8 cellular contexts compared by ENCODE assay signal in the genomic region with DNA sequence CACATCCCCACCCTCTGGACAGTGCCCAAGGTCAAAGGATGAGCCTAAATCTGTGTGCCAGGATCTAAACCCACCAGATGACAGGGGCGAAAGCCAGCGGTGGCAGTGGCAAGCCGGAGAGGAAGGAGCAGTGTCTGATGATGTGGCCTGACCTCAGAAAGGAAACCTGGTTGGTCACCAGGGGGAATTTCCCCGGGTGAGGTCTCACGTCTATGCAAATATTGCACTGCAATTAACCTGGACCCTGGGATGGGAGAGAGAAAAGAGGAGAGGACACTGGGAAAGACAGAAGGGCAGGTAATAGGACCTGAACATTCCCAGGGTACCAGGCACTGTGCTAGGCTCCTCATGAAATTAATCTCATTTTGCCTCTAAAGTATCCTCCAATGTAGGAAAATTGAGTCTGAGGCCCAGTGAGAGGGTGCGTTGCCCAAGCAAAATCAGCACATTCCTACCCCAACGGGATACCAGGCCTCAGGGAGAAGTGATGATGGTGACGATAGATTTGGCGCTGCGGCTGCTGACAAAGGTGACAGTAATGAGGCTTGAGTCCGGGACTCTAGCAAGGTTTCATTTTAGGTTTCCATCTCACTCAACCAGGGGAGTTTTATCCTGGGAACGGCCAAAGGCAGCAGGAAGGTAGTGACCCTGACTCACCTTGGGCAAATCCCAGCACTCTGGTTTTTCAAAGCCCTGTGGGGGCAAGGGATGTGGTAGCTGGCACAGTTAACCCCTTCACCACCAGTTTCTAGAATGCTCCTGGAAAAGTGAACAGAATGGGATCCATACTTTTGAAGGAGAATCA. TPM values are rescaled to one million over a fixed set of nuclear protein-coding genes. Genes with fewer than 3 reads are reported as not detected.
DNase-seq lines count a peak whose midpoint lies in the region; ATAC-seq and TF ChIP-seq lines count a peak whose summit lies in the region.

No MANE protein-coding gene starts in this region.

- POLR2A ChIA-PET in Panc1 (lab: Charles Lee) = no interaction called here

- H3K4me3 ChIP-seq in Panc1 (ENCODE audit: low read depth in 2 of 2, low read length in 2 of 2) = no peak overlapping the region
- no peak overlapping the region for H3K4me3 ChIP-seq in adrenal gland
- peak overlapping the region; percentile 37 to 45 for H3K4me3 ChIP-seq in mucosa of rectum (ENCODE audit: low read length in 2 of 2)
- no peak overlapping the region for H3K4me3 ChIP-seq in uterus
- no peak overlapping the region for H3K4me3 ChIP-seq in testis

- H3K9me3 ChIP-seq in Panc1 (ENCODE audit: control insufficient read depth, insufficient read depth, low read depth, low read length) = no peaks in the 10 kb centered on the region
- no peaks in the 10 kb centered on the region for H3K9me3 ChIP-seq in adrenal gland (replicated peaks in 1 of 3)
- no peaks in the 10 kb centered on the region for H3K9me3 ChIP-seq in mucosa of rectum (ENCODE audit: control insufficient read depth in 2 of 2, low read length in 2 of 2)
- H3K9me3 ChIP-seq in uterus = no peaks in the 10 kb centered on the region
- no peaks in the 10 kb centered on the region for H3K9me3 ChIP-seq in testis

- TF ChIP-seq CTCF in Panc1 (IDR thresholded peaks at IDR 0.05) (no peak), adrenal gland (IDR thresholded peaks at IDR 0.05) (no peak), uterus (IDR thresholded peaks at IDR 0.05) (no peak), testis (IDR thresholded peaks at IDR 0.05) (no peak)

- WGBS in adrenal gland, 4 donors = 49 to 61% (median 56%) methylated on average over 12 of the region's 12 CpGs
- WGBS in testis, 2 donors = 67 to 72% methylated on average over 12 of the region's 12 CpGs

- peaks cover 9% of the 10 kb centered on the region; the same call in 1 of the 2 replicates for H3K4me1 ChIP-seq in Panc1 (ENCODE audit: control insufficient read depth, insufficient read depth, low read length)
- H3K4me1 ChIP-seq in adrenal gland (replicated peaks in 1 of 2) = peaks cover 29 to 38% of the 10 kb centered on the region in 2 donors
- H3K4me1 ChIP-seq in mucosa of rectum (ENCODE audit: control insufficient read depth in 2 of 2, insufficient read depth in 2 of 2, low read length in 2 of 2) = peaks cover 56 to 58% of the 10 kb centered on the region in 2 donors
- peaks cover 0 to 18% of the 10 kb centered on the region in 2 donors for H3K4me1 ChIP-seq in uterus
- H3K4me1 ChIP-seq in testis = peaks cover 28% of the 10 kb centered on the region

- H3K27ac ChIP-seq in Panc1 (ENCODE audit: low read length) = no peak overlapping the region
- H3K27ac ChIP-seq in adrenal gland = peak overlapping the region in 4 of 5 donors; percentile 58 to 90 (median 64)
- peak overlapping the region; percentile 93 to 94 for H3K27ac ChIP-seq in mucosa of rectum (ENCODE audit: low read depth in 2 of 2, low read length in 2 of 2)
- H3K27ac ChIP-seq in uterus = peak overlapping the region; percentile 39 to 44
- no peak overlapping the region for H3K27ac ChIP-seq in testis

- H3K36me3 ChIP-seq in Panc1 (ENCODE audit: control insufficient read depth, insufficient read depth, low read length) (no peaks in the 10 kb centered on the region), adrenal gland (replicated peaks in 1 of 2) (no peaks in the 10 kb centered on the region), mucosa of rectum (ENCODE audit: control insufficient read depth in 2 of 2, insufficient read depth in 2 of 2, low read length in 2 of 2) (peaks cover 0 to 3% of the 10 kb centered on the region in 2 donors), uterus (no peaks in the 10 kb centered on the region), testis (ENCODE audit: low read depth, missing control alignments) (no peaks in the 10 kb centered on the region)

- CTCF ChIA-PET in Panc1 (lab: Charles Lee) = no interaction called here

- H3K27me3 ChIP-seq in Panc1 (ENCODE audit: control insufficient read depth, insufficient read depth, low read length) (no peaks in the 10 kb centered on the region), adrenal gland (no peaks in the 10 kb centered on the region), mucosa of rectum (ENCODE audit: control insufficient read depth in 2 of 2, insufficient read depth in 2 of 2, low read length in 2 of 2) (no peaks in the 10 kb centered on the region), uterus (no peaks in the 10 kb centered on the region), testis (no peaks in the 10 kb centered on the region)

- ATAC-seq in GM18508 (IDR thresholded peaks at IDR 0.05; ENCODE audit: insufficient read depth, unreplicated experiment) = peak; percentile 59
- peak; percentile 71 for ATAC-seq in HG02623 (IDR thresholded peaks at IDR 0.05; ENCODE audit: unreplicated experiment)
- ATAC-seq in Panc1 = peak; percentile 66

- intact Hi-C loops in Panc1 (cut with micrococcal nuclease; ENCODE audit: unreplicated experiment) (no loop called here), adrenal gland (cut with DNase I) (no loop called here), uterus (cut with DNase I; ENCODE audit: low total_unique reads) (no loop called here), testis (cut with DNase I; ENCODE audit: low total_unique reads) (no loop called here)

- H3K9ac ChIP-seq in mucosa of rectum (ENCODE audit: low read depth in 1 of 2, low read length in 2 of 2) = peak overlapping the region; percentile 55 to 68

- no peak for DNase-seq in Panc1 (ENCODE audit: low read depth, low spot score)
- DNase-seq in adrenal gland = peak in 2 of 7 donors; percentile 38 to 46
- DNase-seq in uterus = no peak
- DNase-seq in ACHN = no peak
- no peak for DNase-seq in testis

- BruUV-seq in Panc1 (replicated peaks; lab: Mats Ljungman, UMichigan) = no TSS peak

- in situ Hi-C loops in Panc1 (cut with HindIII; ENCODE audit: low pct_unique_long_range_greater_than_20kb, low sequenced_read_pairs) (no loop called here), ACHN (cut with HindIII; ENCODE audit: low pct_ligation_motif_present, low pct_unique_long_range_greater_than_20kb, low sequenced_read_pairs) (no loop called here)

- TF ChIP-seq POLR2A in adrenal gland (IDR thresholded peaks at IDR 0.05) (no peak), uterus (IDR thresholded peaks at IDR 0.05) (no peak), testis (IDR thresholded peaks at IDR 0.05) (no peak)

RNA-seq across cellular contexts. Expression of a gene that starts 13.4 kb away (rescaled TPM):
- total RNA-seq in Panc1 (2021; ENCODE audit: unreplicated experiment) = 81.9 TPM
- 122 TPM for polyA plus RNA-seq in Panc1 (2012; ENCODE audit: insufficient read length)
- 100 to 1,000 TPM in 6 of 8 donors, 10 to 100 TPM in 2; 36.6 to 129 (median 103) TPM for total RNA-seq in adrenal gland
- 10 to 100 TPM; 42.2 to 85.1 (median 68.1) TPM for polyA plus RNA-seq in adrenal gland
- total RNA-seq in uterus = 10 to 100 TPM; 35.6 to 70.8 (median 50.7) TPM
- total RNA-seq in testis = 10 to 100 TPM; 48.4 to 58.3 TPM
- 43.5 TPM for polyA plus RNA-seq in testis (ENCODE audit: insufficient read depth, low read depth, low replicate concordance)

Comparison
In these comparisons a context has a peak if more than half of its experiments do, and no peak if none do; other contexts are left out.
1. H3K27ac ChIP-seq: peak in adrenal gland (4 of 5), mucosa of rectum (2 of 2) and uterus (2 of 2); none in Panc1 (single experiment) and testis (0 of 2).
2. H3K4me3 ChIP-seq: peak in mucosa of rectum (2 of 2); none in Panc1 (0 of 2), adrenal gland (0 of 4), uterus (0 of 2) and testis (0 of 2).
3. Peak in every context shown above with its lines, with median percentiles within 50 percentile points of each other: ATAC-seq.